In the genomic region with DNA sequence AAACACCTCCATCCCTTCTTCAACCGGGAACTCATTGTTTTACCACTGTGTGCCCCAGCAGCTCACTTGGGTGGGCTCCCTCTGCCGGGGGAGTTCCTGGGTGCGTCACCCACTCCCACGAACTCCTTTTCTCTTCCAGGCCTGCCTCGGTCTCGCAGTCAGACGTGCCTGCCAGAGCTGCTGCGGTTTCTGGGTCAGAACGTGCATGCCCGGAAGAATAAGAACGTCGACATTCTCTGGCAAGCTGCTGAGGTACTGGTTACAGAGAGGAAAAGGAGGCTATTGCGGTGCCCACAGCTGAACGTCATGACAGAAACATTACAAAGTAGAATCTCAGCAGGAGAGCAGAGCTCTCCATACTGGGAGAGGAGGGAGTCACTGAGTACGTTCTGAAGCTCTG, we compare ENCODE assay signal across 20 cellular contexts. TPM values are rescaled to one million over a fixed set of nuclear protein-coding genes. Genes with fewer than 3 reads are reported as not detected.
DNase-seq lines count a peak whose midpoint lies in the region; ATAC-seq and TF ChIP-seq lines count a peak whose summit lies in the region.
"Had no signal": no experiment of that assay in that cellular context is flagged by ENCODE, and none has a peak within 500 bp of the region (broad histone marks: within the 10 kb centered on the region; RNA-seq: fewer than 3 reads in every experiment).

No MANE protein-coding gene starts in this region.

- no peak overlapping the region for H3K27ac ChIP-seq in CD8-positive, alpha-beta memory T cell (ENCODE audit: low read depth, low read length)
- peak overlapping the region; percentile 41 for H3K27ac ChIP-seq in angular gyrus (ENCODE audit: low read depth, low read length)
- H3K27ac ChIP-seq: A549; BLaER1 treated with 17β-estradiol and CSF1 and Interleukin-3, amounts not matched to agents 10 nM and 100 nM had no signal

- peak overlapping the region in 5 of 8 donors; percentile 1 to 84 (median 43) for H3K27ac Mint-ChIP-seq in CD8-positive, alpha-beta memory T cell
- H3K27ac Mint-ChIP-seq in stimulated activated effector memory CD8-positive, alpha-beta T cell treated with anti-CD3 and anti-CD28 coated beads, Interleukin-12 subunit alpha, Interleukin-12 subunit beta, amount 100 ng/mL, for 72 hours: peak overlapping the region; percentile 81
- H3K27ac Mint-ChIP-seq in immature natural killer cell: peak overlapping the region in 2 of 6 donors; percentile 12 to 37
- H3K27ac Mint-ChIP-seq in naive thymus-derived CD8-positive, alpha-beta T cell: peak overlapping the region in 4 of 10 donors; percentile 12 to 62 (median 44)
- H3K27ac Mint-ChIP-seq: HFFc6 had no signal

- no peak for TF ChIP-seq CTCF in fibroblast of pulmonary artery (IDR thresholded peaks at IDR 0.05; ENCODE audit: low read length, missing control alignments)

- CTCF ChIA-PET in CD8-positive, alpha-beta memory T cell (lab: Charles Lee): interaction anchor here (1.5 to 1.7 kb wide), 2 partner anchors 13 to 77 kb away, joined by 3 to 4 read pairs; no protein-coding TSS in a partner anchor

- H3K27me3 Mint-ChIP-seq in CD8-positive, alpha-beta memory T cell: no peaks in the 10 kb centered on the region
- H3K27me3 Mint-ChIP-seq in immature natural killer cell (ENCODE audit: low read depth in 3 of 3): peaks cover 4 to 12% (median 4%) of the 10 kb centered on the region in 3 donors
- no peaks in the 10 kb centered on the region for H3K27me3 Mint-ChIP-seq in naive thymus-derived CD8-positive, alpha-beta T cell

- peaks cover 74% of the 10 kb centered on the region for H3K36me3 ChIP-seq in CD8-positive, alpha-beta memory T cell (ENCODE audit: insufficient read depth, low read length)

- no peak for DNase-seq in CD8-positive, alpha-beta memory T cell
- DNase-seq in fibroblast of pulmonary artery (ENCODE audit: low read depth): peak; percentile 54
- DNase-seq in stimulated activated effector memory CD8-positive, alpha-beta T cell treated with anti-CD3 and anti-CD28 coated beads, Interleukin-12 subunit alpha, Interleukin-12 subunit beta, amount 100 ng/mL, for 72 hours (ENCODE audit: low spot score in 2 of 2): no peak
- no peak for DNase-seq in NCI-H524 (lab: John Stamatoyannopoulos, UW)
- no peak for DNase-seq in immature natural killer cell
- DNase-seq in naive thymus-derived CD8-positive, alpha-beta T cell: no peak
- DNase-seq: DMS79, HFFc6, Kasumi-1, MM.1S, NCI-H1092, NCI-H146, NCI-H2081, NCI-H774, Right ventricle myocardium superior had no signal

- no peaks in the 10 kb centered on the region for H3K4me1 Mint-ChIP-seq in CD8-positive, alpha-beta memory T cell
- peaks cover 13% of the 10 kb centered on the region for H3K4me1 Mint-ChIP-seq in stimulated activated effector memory CD8-positive, alpha-beta T cell treated with anti-CD3 and anti-CD28 coated beads, Interleukin-12 subunit alpha, Interleukin-12 subunit beta, amount 100 ng/mL, for 72 hours
- H3K4me1 Mint-ChIP-seq in immature natural killer cell: peaks cover 0 to 7% of the 10 kb centered on the region in 2 donors
- peaks cover 0 to 10% (median 6%) of the 10 kb centered on the region in 4 donors for H3K4me1 Mint-ChIP-seq in naive thymus-derived CD8-positive, alpha-beta T cell

- no peaks in the 10 kb centered on the region for H3K9me3 ChIP-seq in CD8-positive, alpha-beta memory T cell (ENCODE audit: low read length)
- H3K9me3 ChIP-seq: A549; BLaER1 treated with 17β-estradiol and CSF1 and Interleukin-3, amounts not matched to agents 10 nM and 100 nM had no signal

- H3K4me3 Mint-ChIP-seq in CD8-positive, alpha-beta memory T cell: no peak overlapping the region
- no peak overlapping the region for H3K4me3 Mint-ChIP-seq in stimulated activated effector memory CD8-positive, alpha-beta T cell treated with anti-CD3 and anti-CD28 coated beads, Interleukin-12 subunit alpha, Interleukin-12 subunit beta, amount 100 ng/mL, for 72 hours
- no peak overlapping the region for H3K4me3 Mint-ChIP-seq in immature natural killer cell
- H3K4me3 Mint-ChIP-seq in naive thymus-derived CD8-positive, alpha-beta T cell: no peak overlapping the region
- H3K4me3 Mint-ChIP-seq: CD8-positive, alpha-beta T cell; HFFc6 had no signal

- no peak for ATAC-seq in stimulated activated effector memory CD8-positive, alpha-beta T cell treated with anti-CD3 and anti-CD28 coated beads, Interleukin-12 subunit alpha, Interleukin-12 subunit beta, amount 100 ng/mL, for 72 hours
- no peak for ATAC-seq in HG02970 (IDR thresholded peaks at IDR 0.05; ENCODE audit: low FRiP score, unreplicated experiment)
- ATAC-seq in naive thymus-derived CD8-positive, alpha-beta T cell: no peak
- ATAC-seq: A549; CD8-positive, alpha-beta T cell had no signal

- H3K36me3 Mint-ChIP-seq in CD8-positive, alpha-beta memory T cell: peaks cover 0 to 98% (median 22%) of the 10 kb centered on the region in 3 donors
- peaks cover 84% of the 10 kb centered on the region for H3K36me3 Mint-ChIP-seq in stimulated activated effector memory CD8-positive, alpha-beta T cell treated with anti-CD3 and anti-CD28 coated beads, Interleukin-12 subunit alpha, Interleukin-12 subunit beta, amount 100 ng/mL, for 72 hours
- peaks cover 13 to 51% (median 21%) of the 10 kb centered on the region in 3 donors for H3K36me3 Mint-ChIP-seq in immature natural killer cell
- H3K36me3 Mint-ChIP-seq in naive thymus-derived CD8-positive, alpha-beta T cell: peaks cover 0 to 86% (median 17%) of the 10 kb centered on the region in 3 donors

- H3K4me3 ChIP-seq in CD8-positive, alpha-beta memory T cell (ENCODE audit: low read length): no peak overlapping the region
- no peak overlapping the region for H3K4me3 ChIP-seq in fibroblast of pulmonary artery (replicated peaks; ENCODE audit: low read depth, low read length)
- H3K4me3 ChIP-seq: A549; BLaER1 treated with 17β-estradiol and CSF1 and Interleukin-3, amounts not matched to agents 10 nM and 100 nM had no signal

- POLR2A ChIA-PET in CD8-positive, alpha-beta memory T cell (lab: Charles Lee): interaction anchor here (0.9 kb wide), 1 partner anchor 264 kb away, joined by 4 read pairs; no protein-coding TSS in a partner anchor
- POLR2A ChIA-PET in naive thymus-derived CD8-positive, alpha-beta T cell (lab: Charles Lee): interaction anchor here (0.6 kb wide), 1 partner anchor 12 kb away, joined by 3 read pairs; no protein-coding TSS in a partner anchor

- H3K9me3 Mint-ChIP-seq in CD8-positive, alpha-beta memory T cell: no peaks in the 10 kb centered on the region
- no peaks in the 10 kb centered on the region for H3K9me3 Mint-ChIP-seq in stimulated activated effector memory CD8-positive, alpha-beta T cell treated with anti-CD3 and anti-CD28 coated beads, Interleukin-12 subunit alpha, Interleukin-12 subunit beta, amount 100 ng/mL, for 72 hours
- H3K9me3 Mint-ChIP-seq in immature natural killer cell: no peaks in the 10 kb centered on the region
- no peaks in the 10 kb centered on the region for H3K9me3 Mint-ChIP-seq in naive thymus-derived CD8-positive, alpha-beta T cell
- H3K9me3 Mint-ChIP-seq: CD8-positive, alpha-beta T cell; HFFc6 had no signal

- H3K4me1 ChIP-seq in CD8-positive, alpha-beta memory T cell (ENCODE audit: insufficient read depth, low read length): no peaks in the 10 kb centered on the region
- H3K4me1 ChIP-seq: A549; BLaER1 treated with 17β-estradiol and CSF1 and Interleukin-3, amounts not matched to agents 10 nM and 100 nM had no signal

- no peaks in the 10 kb centered on the region for H3K27me3 ChIP-seq in CD8-positive, alpha-beta memory T cell (ENCODE audit: insufficient read depth, low read length, poor library complexity, severe bottlenecking)
- H3K27me3 ChIP-seq: BLaER1 treated with 17β-estradiol and CSF1 and Interleukin-3, amounts not matched to agents 10 nM and 100 nM had no signal

RNA-seq across cellular contexts. Expression of gene COA5, which starts 35.6 kb away (rescaled TPM):
- total RNA-seq in CD8-positive, alpha-beta memory T cell: 10 to 100 TPM; 26.7 to 29.2 TPM
- polyA plus RNA-seq in CD8-positive, alpha-beta memory T cell: 31.2 TPM
- 10 to 100 TPM; 34.0 to 54.6 (median 37.5) TPM for polyA plus RNA-seq in immature natural killer cell
- total RNA-seq in naive thymus-derived CD8-positive, alpha-beta T cell: 10 to 100 TPM; 44.9 to 48.6 TPM
- polyA plus RNA-seq in naive thymus-derived CD8-positive, alpha-beta T cell: 10 to 100 TPM; 29.8 to 43.8 (median 42.4) TPM

RNA-seq across cellular contexts. Expression of gene UNC50, which starts 35.7 kb away (rescaled TPM):
- total RNA-seq in CD8-positive, alpha-beta memory T cell: 10 to 100 TPM; 41.8 to 42.4 TPM
- polyA plus RNA-seq in CD8-positive, alpha-beta memory T cell: 53.1 TPM
- polyA plus RNA-seq in immature natural killer cell: 10 to 100 TPM; 42.1 to 73.4 (median 58.6) TPM
- 10 to 100 TPM; 41.3 to 45.1 TPM for total RNA-seq in naive thymus-derived CD8-positive, alpha-beta T cell
- 10 to 100 TPM; 32.1 to 41.7 (median 36.3) TPM for polyA plus RNA-seq in naive thymus-derived CD8-positive, alpha-beta T cell
